1 cellular context compared by ENCODE assay signal in genomic region chr10:72084094-72084459, GRCh38.
TF ChIP-seq lines count a peak whose summit lies in the region.

No MANE protein-coding gene starts in this region.

TF ChIP-seq in H1, 55 proteins besides CTCF, POLR2A, EP300 and RAD21 (continued from another document):
- TF ChIP-seq HDAC2 (IDR thresholded peaks at IDR 0.05; ENCODE audit: borderline replicate concordance in 1 of 2, low read depth in 2 of 2, low read length in 2 of 2) = no peak
- TF ChIP-seq SP1 (IDR thresholded peaks at IDR 0.05; ENCODE audit: low read depth, low read length) = no peak
- TF ChIP-seq TBP (IDR thresholded peaks at IDR 0.05; ENCODE audit: low read depth, low read length) = no peak
- TF ChIP-seq CBX8 (IDR thresholded peaks at IDR 0.05; ENCODE audit: borderline replicate concordance, low read depth, low read length) = no peak
- no peak for TF ChIP-seq RBBP5 (IDR thresholded peaks at IDR 0.05; ENCODE audit: borderline replicate concordance, low read depth, low read length)
- no peak for TF ChIP-seq CHD1 (IDR thresholded peaks at IDR 0.05; ENCODE audit: low read depth, low read length)
- TF ChIP-seq FOSL1 (IDR thresholded peaks at IDR 0.05; ENCODE audit: insufficient read depth, low read depth, low read length) = no peak
- TF ChIP-seq TEAD4 (IDR thresholded peaks at IDR 0.05; ENCODE audit: low read depth, low read length) = no peak
- TF ChIP-seq SUZ12 (IDR thresholded peaks at IDR 0.05; ENCODE audit: low read length) = no peak
- no peak for TF ChIP-seq TCF12 (IDR thresholded peaks at IDR 0.05; ENCODE audit: low read depth, low read length)
- TF ChIP-seq TAF7 (optimal IDR thresholded peaks at IDR 0.05; ENCODE audit: borderline replicate concordance, low read depth, low read length) = no peak
